2 cellular contexts compared by ENCODE assay signal in the genomic region with DNA sequence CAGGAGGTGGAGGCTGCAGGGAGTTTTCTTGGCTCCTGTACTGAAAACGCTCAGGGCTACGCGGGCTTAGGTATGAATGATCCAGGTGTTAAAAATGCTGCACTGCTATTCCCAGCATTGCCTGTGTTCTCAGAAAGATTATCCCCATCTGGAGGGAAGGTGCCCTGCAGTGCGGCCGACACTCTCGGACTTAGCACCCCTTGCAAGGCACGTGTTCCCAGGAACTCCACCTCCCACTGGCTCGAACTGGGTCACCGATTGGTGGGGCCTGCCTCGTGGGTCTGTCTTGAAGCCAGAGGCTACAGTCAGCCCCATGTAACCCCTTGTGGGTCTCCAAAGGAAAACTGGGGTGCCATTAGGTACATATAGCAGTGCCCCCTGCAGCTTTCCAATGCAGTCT.
TF ChIP-seq lines count a peak whose summit lies in the region.

No MANE protein-coding gene starts in this region.

TF ChIP-seq in HepG2, 621 proteins besides CTCF, POLR2A, EP300 and RAD21 (continues in another document):
- TF ChIP-seq ZNF737 (CRISPR knock-in tag; IDR thresholded peaks at IDR 0.05; ENCODE audit: borderline replicate concordance) (no peak), ZNF331 (CRISPR knock-in tag; IDR thresholded peaks at IDR 0.05) (0 out of 2 replicates have a peak, but pooled peaks have one; percentile 26), ZSCAN29 (CRISPR knock-in tag; conservative IDR thresholded peaks at IDR 0.05) (no peak), KLF12 (CRISPR knock-in tag; IDR thresholded peaks at IDR 0.05; ENCODE audit: borderline replicate concordance) (no peak), TARDBP (CRISPR knock-in tag; IDR thresholded peaks at IDR 0.05) (no peak), GLMP (CRISPR knock-in tag; IDR thresholded peaks at IDR 0.05; ENCODE audit: borderline replicate concordance) (no peak), FOXJ3 (CRISPR knock-in tag; IDR thresholded peaks at IDR 0.05; ENCODE audit: borderline replicate concordance) (no peak), ZNF816 (CRISPR knock-in tag; IDR thresholded peaks at IDR 0.05; ENCODE audit: borderline replicate concordance) (no peak), TBP (CRISPR knock-in tag; IDR thresholded peaks at IDR 0.05) (no peak), PREB (CRISPR knock-in tag; IDR thresholded peaks at IDR 0.05) (no peak), KDM6A (CRISPR knock-in tag; IDR thresholded peaks at IDR 0.05; ENCODE audit: low read depth) (no peak)
- TF ChIP-seq, protein P1, sequence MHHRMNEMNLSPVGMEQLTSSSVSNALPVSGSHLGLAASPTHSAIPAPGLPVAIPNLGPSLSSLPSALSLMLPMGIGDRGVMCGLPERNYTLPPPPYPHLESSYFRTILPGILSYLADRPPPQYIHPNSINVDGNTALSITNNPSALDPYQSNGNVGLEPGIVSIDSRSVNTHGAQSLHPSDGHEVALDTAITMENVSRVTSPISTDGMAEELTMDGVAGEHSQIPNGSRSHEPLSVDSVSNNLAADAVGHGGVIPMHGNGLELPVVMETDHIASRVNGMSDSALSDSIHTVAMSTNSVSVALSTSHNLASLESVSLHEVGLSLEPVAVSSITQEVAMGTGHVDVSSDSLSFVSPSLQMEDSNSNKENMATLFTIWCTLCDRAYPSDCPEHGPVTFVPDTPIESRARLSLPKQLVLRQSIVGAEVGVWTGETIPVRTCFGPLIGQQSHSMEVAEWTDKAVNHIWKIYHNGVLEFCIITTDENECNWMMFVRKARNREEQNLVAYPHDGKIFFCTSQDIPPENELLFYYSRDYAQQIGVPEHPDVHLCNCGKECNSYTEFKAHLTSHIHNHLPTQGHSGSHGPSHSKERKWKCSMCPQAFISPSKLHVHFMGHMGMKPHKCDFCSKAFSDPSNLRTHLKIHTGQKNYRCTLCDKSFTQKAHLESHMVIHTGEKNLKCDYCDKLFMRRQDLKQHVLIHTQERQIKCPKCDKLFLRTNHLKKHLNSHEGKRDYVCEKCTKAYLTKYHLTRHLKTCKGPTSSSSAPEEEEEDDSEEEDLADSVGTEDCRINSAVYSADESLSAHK (CRISPR knock-in tag; IDR thresholded peaks at IDR 0.05; ENCODE audit: borderline replicate concordance): no peak
- TF ChIP-seq, protein P2, sequence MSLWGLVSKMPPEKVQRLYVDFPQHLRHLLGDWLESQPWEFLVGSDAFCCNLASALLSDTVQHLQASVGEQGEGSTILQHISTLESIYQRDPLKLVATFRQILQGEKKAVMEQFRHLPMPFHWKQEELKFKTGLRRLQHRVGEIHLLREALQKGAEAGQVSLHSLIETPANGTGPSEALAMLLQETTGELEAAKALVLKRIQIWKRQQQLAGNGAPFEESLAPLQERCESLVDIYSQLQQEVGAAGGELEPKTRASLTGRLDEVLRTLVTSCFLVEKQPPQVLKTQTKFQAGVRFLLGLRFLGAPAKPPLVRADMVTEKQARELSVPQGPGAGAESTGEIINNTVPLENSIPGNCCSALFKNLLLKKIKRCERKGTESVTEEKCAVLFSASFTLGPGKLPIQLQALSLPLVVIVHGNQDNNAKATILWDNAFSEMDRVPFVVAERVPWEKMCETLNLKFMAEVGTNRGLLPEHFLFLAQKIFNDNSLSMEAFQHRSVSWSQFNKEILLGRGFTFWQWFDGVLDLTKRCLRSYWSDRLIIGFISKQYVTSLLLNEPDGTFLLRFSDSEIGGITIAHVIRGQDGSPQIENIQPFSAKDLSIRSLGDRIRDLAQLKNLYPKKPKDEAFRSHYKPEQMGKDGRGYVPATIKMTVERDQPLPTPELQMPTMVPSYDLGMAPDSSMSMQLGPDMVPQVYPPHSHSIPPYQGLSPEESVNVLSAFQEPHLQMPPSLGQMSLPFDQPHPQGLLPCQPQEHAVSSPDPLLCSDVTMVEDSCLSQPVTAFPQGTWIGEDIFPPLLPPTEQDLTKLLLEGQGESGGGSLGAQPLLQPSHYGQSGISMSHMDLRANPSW (CRISPR knock-in tag; IDR thresholded peaks at IDR 0.05; ENCODE audit: borderline replicate concordance): no peak
- TF ChIP-seq, protein P3, sequence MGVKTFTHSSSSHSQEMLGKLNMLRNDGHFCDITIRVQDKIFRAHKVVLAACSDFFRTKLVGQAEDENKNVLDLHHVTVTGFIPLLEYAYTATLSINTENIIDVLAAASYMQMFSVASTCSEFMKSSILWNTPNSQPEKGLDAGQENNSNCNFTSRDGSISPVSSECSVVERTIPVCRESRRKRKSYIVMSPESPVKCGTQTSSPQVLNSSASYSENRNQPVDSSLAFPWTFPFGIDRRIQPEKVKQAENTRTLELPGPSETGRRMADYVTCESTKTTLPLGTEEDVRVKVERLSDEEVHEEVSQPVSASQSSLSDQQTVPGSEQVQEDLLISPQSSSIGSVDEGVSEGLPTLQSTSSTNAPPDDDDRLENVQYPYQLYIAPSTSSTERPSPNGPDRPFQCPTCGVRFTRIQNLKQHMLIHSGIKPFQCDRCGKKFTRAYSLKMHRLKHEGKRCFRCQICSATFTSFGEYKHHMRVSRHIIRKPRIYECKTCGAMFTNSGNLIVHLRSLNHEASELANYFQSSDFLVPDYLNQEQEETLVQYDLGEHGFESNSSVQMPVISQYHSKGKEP (CRISPR knock-in tag; IDR thresholded peaks at IDR 0.05): no peak
- TF ChIP-seq, protein P4, sequence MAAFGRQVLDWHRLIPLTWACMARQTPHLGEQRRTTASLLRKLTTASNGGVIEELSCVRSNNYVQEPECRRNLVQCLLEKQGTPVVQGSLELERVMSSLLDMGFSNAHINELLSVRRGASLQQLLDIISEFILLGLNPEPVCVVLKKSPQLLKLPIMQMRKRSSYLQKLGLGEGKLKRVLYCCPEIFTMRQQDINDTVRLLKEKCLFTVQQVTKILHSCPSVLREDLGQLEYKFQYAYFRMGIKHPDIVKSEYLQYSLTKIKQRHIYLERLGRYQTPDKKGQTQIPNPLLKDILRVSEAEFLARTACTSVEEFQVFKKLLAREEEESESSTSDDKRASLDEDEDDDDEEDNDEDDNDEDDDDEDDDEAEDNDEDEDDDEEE (CRISPR knock-in tag; IDR thresholded peaks at IDR 0.05): no peak

TF ChIP-seq in K562, 482 proteins besides CTCF, POLR2A, EP300 and RAD21:
- TF ChIP-seq L3MBTL2 (IDR thresholded peaks at IDR 0.05): peak; percentile 41; the same call in 1 of the 2 replicates
- peak; percentile 50; the same call in 1 of the 2 replicates for TF ChIP-seq MAX (CRISPR knock-in tag; IDR thresholded peaks at IDR 0.05)
- TF ChIP-seq USF1 (CRISPR knock-in tag; IDR thresholded peaks at IDR 0.05): peak; percentile 34; the same call in 1 of the 2 replicates
- TF ChIP-seq, protein P5, sequence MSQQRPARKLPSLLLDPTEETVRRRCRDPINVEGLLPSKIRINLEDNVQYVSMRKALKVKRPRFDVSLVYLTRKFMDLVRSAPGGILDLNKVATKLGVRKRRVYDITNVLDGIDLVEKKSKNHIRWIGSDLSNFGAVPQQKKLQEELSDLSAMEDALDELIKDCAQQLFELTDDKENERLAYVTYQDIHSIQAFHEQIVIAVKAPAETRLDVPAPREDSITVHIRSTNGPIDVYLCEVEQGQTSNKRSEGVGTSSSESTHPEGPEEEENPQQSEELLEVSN (IDR thresholded peaks at IDR 0.05; ENCODE audit: borderline replicate concordance in 1 of 2, extremely low read depth in 1 of 2, insufficient read depth in 1 of 2, insufficient read length in 1 of 2, low read depth in 1 of 2, low read length in 1 of 2, poor library complexity in 1 of 2, severe bottlenecking in 1 of 2): peak in 1 of 2 experiments; percentile 58
- TF ChIP-seq, protein P6, sequence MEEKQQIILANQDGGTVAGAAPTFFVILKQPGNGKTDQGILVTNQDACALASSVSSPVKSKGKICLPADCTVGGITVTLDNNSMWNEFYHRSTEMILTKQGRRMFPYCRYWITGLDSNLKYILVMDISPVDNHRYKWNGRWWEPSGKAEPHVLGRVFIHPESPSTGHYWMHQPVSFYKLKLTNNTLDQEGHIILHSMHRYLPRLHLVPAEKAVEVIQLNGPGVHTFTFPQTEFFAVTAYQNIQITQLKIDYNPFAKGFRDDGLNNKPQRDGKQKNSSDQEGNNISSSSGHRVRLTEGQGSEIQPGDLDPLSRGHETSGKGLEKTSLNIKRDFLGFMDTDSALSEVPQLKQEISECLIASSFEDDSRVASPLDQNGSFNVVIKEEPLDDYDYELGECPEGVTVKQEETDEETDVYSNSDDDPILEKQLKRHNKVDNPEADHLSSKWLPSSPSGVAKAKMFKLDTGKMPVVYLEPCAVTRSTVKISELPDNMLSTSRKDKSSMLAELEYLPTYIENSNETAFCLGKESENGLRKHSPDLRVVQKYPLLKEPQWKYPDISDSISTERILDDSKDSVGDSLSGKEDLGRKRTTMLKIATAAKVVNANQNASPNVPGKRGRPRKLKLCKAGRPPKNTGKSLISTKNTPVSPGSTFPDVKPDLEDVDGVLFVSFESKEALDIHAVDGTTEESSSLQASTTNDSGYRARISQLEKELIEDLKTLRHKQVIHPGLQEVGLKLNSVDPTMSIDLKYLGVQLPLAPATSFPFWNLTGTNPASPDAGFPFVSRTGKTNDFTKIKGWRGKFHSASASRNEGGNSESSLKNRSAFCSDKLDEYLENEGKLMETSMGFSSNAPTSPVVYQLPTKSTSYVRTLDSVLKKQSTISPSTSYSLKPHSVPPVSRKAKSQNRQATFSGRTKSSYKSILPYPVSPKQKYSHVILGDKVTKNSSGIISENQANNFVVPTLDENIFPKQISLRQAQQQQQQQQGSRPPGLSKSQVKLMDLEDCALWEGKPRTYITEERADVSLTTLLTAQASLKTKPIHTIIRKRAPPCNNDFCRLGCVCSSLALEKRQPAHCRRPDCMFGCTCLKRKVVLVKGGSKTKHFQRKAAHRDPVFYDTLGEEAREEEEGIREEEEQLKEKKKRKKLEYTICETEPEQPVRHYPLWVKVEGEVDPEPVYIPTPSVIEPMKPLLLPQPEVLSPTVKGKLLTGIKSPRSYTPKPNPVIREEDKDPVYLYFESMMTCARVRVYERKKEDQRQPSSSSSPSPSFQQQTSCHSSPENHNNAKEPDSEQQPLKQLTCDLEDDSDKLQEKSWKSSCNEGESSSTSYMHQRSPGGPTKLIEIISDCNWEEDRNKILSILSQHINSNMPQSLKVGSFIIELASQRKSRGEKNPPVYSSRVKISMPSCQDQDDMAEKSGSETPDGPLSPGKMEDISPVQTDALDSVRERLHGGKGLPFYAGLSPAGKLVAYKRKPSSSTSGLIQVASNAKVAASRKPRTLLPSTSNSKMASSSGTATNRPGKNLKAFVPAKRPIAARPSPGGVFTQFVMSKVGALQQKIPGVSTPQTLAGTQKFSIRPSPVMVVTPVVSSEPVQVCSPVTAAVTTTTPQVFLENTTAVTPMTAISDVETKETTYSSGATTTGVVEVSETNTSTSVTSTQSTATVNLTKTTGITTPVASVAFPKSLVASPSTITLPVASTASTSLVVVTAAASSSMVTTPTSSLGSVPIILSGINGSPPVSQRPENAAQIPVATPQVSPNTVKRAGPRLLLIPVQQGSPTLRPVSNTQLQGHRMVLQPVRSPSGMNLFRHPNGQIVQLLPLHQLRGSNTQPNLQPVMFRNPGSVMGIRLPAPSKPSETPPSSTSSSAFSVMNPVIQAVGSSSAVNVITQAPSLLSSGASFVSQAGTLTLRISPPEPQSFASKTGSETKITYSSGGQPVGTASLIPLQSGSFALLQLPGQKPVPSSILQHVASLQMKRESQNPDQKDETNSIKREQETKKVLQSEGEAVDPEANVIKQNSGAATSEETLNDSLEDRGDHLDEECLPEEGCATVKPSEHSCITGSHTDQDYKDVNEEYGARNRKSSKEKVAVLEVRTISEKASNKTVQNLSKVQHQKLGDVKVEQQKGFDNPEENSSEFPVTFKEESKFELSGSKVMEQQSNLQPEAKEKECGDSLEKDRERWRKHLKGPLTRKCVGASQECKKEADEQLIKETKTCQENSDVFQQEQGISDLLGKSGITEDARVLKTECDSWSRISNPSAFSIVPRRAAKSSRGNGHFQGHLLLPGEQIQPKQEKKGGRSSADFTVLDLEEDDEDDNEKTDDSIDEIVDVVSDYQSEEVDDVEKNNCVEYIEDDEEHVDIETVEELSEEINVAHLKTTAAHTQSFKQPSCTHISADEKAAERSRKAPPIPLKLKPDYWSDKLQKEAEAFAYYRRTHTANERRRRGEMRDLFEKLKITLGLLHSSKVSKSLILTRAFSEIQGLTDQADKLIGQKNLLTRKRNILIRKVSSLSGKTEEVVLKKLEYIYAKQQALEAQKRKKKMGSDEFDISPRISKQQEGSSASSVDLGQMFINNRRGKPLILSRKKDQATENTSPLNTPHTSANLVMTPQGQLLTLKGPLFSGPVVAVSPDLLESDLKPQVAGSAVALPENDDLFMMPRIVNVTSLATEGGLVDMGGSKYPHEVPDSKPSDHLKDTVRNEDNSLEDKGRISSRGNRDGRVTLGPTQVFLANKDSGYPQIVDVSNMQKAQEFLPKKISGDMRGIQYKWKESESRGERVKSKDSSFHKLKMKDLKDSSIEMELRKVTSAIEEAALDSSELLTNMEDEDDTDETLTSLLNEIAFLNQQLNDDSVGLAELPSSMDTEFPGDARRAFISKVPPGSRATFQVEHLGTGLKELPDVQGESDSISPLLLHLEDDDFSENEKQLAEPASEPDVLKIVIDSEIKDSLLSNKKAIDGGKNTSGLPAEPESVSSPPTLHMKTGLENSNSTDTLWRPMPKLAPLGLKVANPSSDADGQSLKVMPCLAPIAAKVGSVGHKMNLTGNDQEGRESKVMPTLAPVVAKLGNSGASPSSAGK (IDR thresholded peaks at IDR 0.05): 0 out of 2 replicates have a peak, but pooled peaks have one; percentile 12
- TF ChIP-seq HOXB6 (CRISPR knock-in tag; IDR thresholded peaks at IDR 0.05; ENCODE audit: borderline replicate concordance): no peak
